In genomic region chr5:6583049-6583880, GRCh38 we compare ENCODE assay signal across 1 cellular context.
TF ChIP-seq lines count a peak whose summit lies in the region.

No MANE protein-coding gene starts in this region.

TF ChIP-seq in K562, 482 proteins besides CTCF, POLR2A, EP300 and RAD21 (continued from another document):
- TF ChIP-seq, protein P1, sequence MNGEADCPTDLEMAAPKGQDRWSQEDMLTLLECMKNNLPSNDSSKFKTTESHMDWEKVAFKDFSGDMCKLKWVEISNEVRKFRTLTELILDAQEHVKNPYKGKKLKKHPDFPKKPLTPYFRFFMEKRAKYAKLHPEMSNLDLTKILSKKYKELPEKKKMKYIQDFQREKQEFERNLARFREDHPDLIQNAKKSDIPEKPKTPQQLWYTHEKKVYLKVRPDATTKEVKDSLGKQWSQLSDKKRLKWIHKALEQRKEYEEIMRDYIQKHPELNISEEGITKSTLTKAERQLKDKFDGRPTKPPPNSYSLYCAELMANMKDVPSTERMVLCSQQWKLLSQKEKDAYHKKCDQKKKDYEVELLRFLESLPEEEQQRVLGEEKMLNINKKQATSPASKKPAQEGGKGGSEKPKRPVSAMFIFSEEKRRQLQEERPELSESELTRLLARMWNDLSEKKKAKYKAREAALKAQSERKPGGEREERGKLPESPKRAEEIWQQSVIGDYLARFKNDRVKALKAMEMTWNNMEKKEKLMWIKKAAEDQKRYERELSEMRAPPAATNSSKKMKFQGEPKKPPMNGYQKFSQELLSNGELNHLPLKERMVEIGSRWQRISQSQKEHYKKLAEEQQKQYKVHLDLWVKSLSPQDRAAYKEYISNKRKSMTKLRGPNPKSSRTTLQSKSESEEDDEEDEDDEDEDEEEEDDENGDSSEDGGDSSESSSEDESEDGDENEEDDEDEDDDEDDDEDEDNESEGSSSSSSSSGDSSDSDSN (IDR thresholded peaks at IDR 0.05; ENCODE audit: borderline replicate concordance in 1 of 2, low read depth in 2 of 2, low read length in 2 of 2): peak; percentile 45 to 59; a peak in 1 of 4 replicates
- 0 out of 2 replicates have a peak, but pooled peaks have one; percentile 9 for TF ChIP-seq ZBTB33 (CRISPR knock-in tag; IDR thresholded peaks at IDR 0.05)
- TF ChIP-seq, protein P2, sequence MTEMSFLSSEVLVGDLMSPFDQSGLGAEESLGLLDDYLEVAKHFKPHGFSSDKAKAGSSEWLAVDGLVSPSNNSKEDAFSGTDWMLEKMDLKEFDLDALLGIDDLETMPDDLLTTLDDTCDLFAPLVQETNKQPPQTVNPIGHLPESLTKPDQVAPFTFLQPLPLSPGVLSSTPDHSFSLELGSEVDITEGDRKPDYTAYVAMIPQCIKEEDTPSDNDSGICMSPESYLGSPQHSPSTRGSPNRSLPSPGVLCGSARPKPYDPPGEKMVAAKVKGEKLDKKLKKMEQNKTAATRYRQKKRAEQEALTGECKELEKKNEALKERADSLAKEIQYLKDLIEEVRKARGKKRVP (CRISPR knock-in tag; IDR thresholded peaks at IDR 0.05): no peak
- TF ChIP-seq SFPQ (IDR thresholded peaks at IDR 0.05; ENCODE audit: low read depth, low read length): no peak
- TF ChIP-seq DACH1 (IDR thresholded peaks at IDR 0.05; ENCODE audit: partially characterized antibody): no peak
- TF ChIP-seq, protein P3, sequence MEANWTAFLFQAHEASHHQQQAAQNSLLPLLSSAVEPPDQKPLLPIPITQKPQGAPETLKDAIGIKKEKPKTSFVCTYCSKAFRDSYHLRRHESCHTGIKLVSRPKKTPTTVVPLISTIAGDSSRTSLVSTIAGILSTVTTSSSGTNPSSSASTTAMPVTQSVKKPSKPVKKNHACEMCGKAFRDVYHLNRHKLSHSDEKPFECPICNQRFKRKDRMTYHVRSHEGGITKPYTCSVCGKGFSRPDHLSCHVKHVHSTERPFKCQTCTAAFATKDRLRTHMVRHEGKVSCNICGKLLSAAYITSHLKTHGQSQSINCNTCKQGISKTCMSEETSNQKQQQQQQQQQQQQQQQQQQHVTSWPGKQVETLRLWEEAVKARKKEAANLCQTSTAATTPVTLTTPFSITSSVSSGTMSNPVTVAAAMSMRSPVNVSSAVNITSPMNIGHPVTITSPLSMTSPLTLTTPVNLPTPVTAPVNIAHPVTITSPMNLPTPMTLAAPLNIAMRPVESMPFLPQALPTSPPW (CRISPR knock-in tag; IDR thresholded peaks at IDR 0.05): peak; percentile 35; the same call in 1 of the 2 replicates
- TF ChIP-seq, protein P4, sequence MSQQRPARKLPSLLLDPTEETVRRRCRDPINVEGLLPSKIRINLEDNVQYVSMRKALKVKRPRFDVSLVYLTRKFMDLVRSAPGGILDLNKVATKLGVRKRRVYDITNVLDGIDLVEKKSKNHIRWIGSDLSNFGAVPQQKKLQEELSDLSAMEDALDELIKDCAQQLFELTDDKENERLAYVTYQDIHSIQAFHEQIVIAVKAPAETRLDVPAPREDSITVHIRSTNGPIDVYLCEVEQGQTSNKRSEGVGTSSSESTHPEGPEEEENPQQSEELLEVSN (IDR thresholded peaks at IDR 0.05; ENCODE audit: borderline replicate concordance in 1 of 2, extremely low read depth in 1 of 2, insufficient read depth in 1 of 2, insufficient read length in 1 of 2, low read depth in 1 of 2, low read length in 1 of 2, poor library complexity in 1 of 2, severe bottlenecking in 1 of 2): peak in 1 of 2 experiments; percentile 83
- TF ChIP-seq ZFX (CRISPR knock-in tag; IDR thresholded peaks at IDR 0.05): peak; percentile 33; the same call in 1 of the 2 replicates
- no peak for TF ChIP-seq ZNF561 (CRISPR knock-in tag; conservative IDR thresholded peaks at IDR 0.05)
- peak; percentile 75; the same call in 1 of the 2 replicates for TF ChIP-seq L3MBTL2 (IDR thresholded peaks at IDR 0.05)
- TF ChIP-seq ZNF511 (CRISPR knock-in tag; IDR thresholded peaks at IDR 0.05): 0 out of 2 replicates have a peak, but pooled peaks have one; percentile 13
- TF ChIP-seq NRF1 (conservative IDR thresholded peaks at IDR 0.05 in 1 of 2, IDR thresholded peaks at IDR 0.05 in 1 of 2): peak; percentile 40; a peak in 2 of 4 replicates
- TF ChIP-seq CREB5 (CRISPR knock-in tag; IDR thresholded peaks at IDR 0.05): no peak
- no peak for TF ChIP-seq FOXA1 (IDR thresholded peaks at IDR 0.05; ENCODE audit: borderline replicate concordance)
- peak; percentile 88 for TF ChIP-seq SAFB (IDR thresholded peaks at IDR 0.05; ENCODE audit: borderline replicate concordance, low read depth, low read length)
TF ChIP-seq in K562: peak in this region for 9.
